8 cellular contexts compared by ENCODE assay signal in genomic region chr5:43038523-43038989, GRCh38. TPM values are rescaled to one million over a fixed set of nuclear protein-coding genes. Genes with fewer than 3 reads are reported as not detected.
DNase-seq lines count a peak whose midpoint lies in the region; ATAC-seq, FAIRE-seq and TF ChIP-seq lines count a peak whose summit lies in the region.

No MANE protein-coding gene starts in this region.

- no peaks in the 10 kb centered on the region for H3K9me3 ChIP-seq in BLaER1 treated with 17β-estradiol and CSF1 and Interleukin-3, amounts not matched to agents 10 nM and 100 nM (replicated peaks in 1 of 11)
- H3K9me3 ChIP-seq in OCI-LY1 (ENCODE audit: low read length): no peaks in the 10 kb centered on the region
- no peaks in the 10 kb centered on the region; the same call in 1 of the 2 replicates for H3K9me3 ChIP-seq in K562 (replicated peaks; ENCODE audit: control insufficient read depth, insufficient read depth, low read depth, low read length)

- H3K4me1 ChIP-seq in BLaER1 treated with 17β-estradiol and CSF1 and Interleukin-3, amounts not matched to agents 10 nM and 100 nM: peaks cover 27 to 53% (median 41%) of the 10 kb centered on the region in 10 experiments
- H3K4me1 ChIP-seq in OCI-LY1 (ENCODE audit: insufficient read depth, low read length, severe bottlenecking) (peaks cover 50% of the 10 kb centered on the region), K562 (replicated peaks in 1 of 2; ENCODE audit: control insufficient read depth in 2 of 2, insufficient read depth in 2 of 2, low read length in 2 of 2) (peaks cover 3 to 38% of the 10 kb centered on the region in 2 experiments; a peak in 4 of 5 replicates)

- no peaks in the 10 kb centered on the region for H3K36me3 Mint-ChIP-seq in naive B cell

- no peak for TF ChIP-seq EP300 in K562 (IDR thresholded peaks at IDR 0.05; ENCODE audit: low read length)

- H4K20me1 ChIP-seq in BLaER1 treated with 17β-estradiol and CSF1 and Interleukin-3, amounts not matched to agents 10 nM and 100 nM: no peaks in the 10 kb centered on the region
- no peaks in the 10 kb centered on the region for H4K20me1 ChIP-seq in OCI-LY1 (ENCODE audit: insufficient read depth, low read length)
- H4K20me1 ChIP-seq in K562 (replicated peaks; ENCODE audit: control insufficient read depth, insufficient read depth, low read length): no peaks in the 10 kb centered on the region

- H3K4me3 ChIP-seq in BLaER1 treated with 17β-estradiol and CSF1 and Interleukin-3, amounts not matched to agents 10 nM and 100 nM: peak overlapping the region; percentile 64 to 74 (median 70)
- H3K4me3 ChIP-seq in OCI-LY1 (ENCODE audit: low read depth, low read length, poor library complexity, severe bottlenecking) (peak overlapping the region; percentile 68), K562 (peak overlapping the region; percentile 20)

- POLR2A ChIA-PET in K562 (lab: Yijun Ruan, JAX): interaction anchor here (0.5 to 2.5 kb wide), 9 partner anchors 26 to 374 kb away, joined by 3 to 10 read pairs (median 3); partner anchors contain the start of genes CCL28 and HMGCS1

- no peak for TF ChIP-seq CTCF in OCI-LY1 (IDR thresholded peaks at IDR 0.05; ENCODE audit: low read length)
- no peak for TF ChIP-seq CTCF in K562 (IDR thresholded peaks at IDR 0.05 in 2 of 3, conservative IDR thresholded peaks at IDR 0.05 in 1 of 3; ENCODE audit: insufficient read depth in 2 of 3, low read depth in 1 of 3, low read length in 3 of 3)

- no peaks in the 10 kb centered on the region for H3K9me1 ChIP-seq in K562 (ENCODE audit: control insufficient read depth, insufficient read depth, low read length)

- no peaks in the 10 kb centered on the region for H3K36me3 ChIP-seq in BLaER1 treated with 17β-estradiol and CSF1 and Interleukin-3, amounts not matched to agents 10 nM and 100 nM
- H3K36me3 ChIP-seq in OCI-LY1 (ENCODE audit: insufficient read depth, low read length): no peaks in the 10 kb centered on the region
- H3K36me3 ChIP-seq in K562 (ENCODE audit: control insufficient read depth, insufficient read depth, low read length): no peaks in the 10 kb centered on the region

- DNase-seq in K562 (ENCODE audit: extremely low read depth in 1 of 4, low spot score in 3 of 4) (peak in 1 of 4 experiments; percentile 58), naive B cell (peak; percentile 54), NCI-H1105 treated with DMSO at 0.1 percent for 48 hours (lab: John Stamatoyannopoulos, UW) (no peak), globus pallidus (ENCODE audit: low spot score) (no peak), foreskin melanocyte (no peak), SKM-1 treated with dmso at 0.1 percent for 144 hours (lab: John Stamatoyannopoulos, UW; ENCODE audit: unreplicated experiment) (no peak)

- no peak for TF ChIP-seq RAD21 in K562 (CRISPR knock-in tag; conservative IDR thresholded peaks at IDR 0.05 in 1 of 2, IDR thresholded peaks at IDR 0.05 in 1 of 2)

- H3K27ac ChIP-seq in BLaER1 treated with 17β-estradiol and CSF1 and Interleukin-3, amounts not matched to agents 10 nM and 100 nM: peak overlapping the region in 9 of 11 experiments; percentile 53 to 95 (median 64); a peak in 19 of 22 replicates
- H3K27ac ChIP-seq in OCI-LY1 (ENCODE audit: low read depth, low read length, poor library complexity, severe bottlenecking): no peak overlapping the region
- H3K27ac ChIP-seq in K562 (ENCODE audit: extremely low read depth, low read depth, low read length): peak overlapping the region; percentile 39; the same call in 2 of the 3 replicates

- H3K27ac Mint-ChIP-seq in naive B cell: peak overlapping the region; percentile 54 to 100 (median 90)

- H3K27me3 ChIP-seq in BLaER1 treated with 17β-estradiol and CSF1 and Interleukin-3, amounts not matched to agents 10 nM and 100 nM: no peaks in the 10 kb centered on the region
- H3K27me3 ChIP-seq in OCI-LY1 (ENCODE audit: insufficient read depth, low read length) (no peaks in the 10 kb centered on the region), K562 (ENCODE audit: control insufficient read depth in 2 of 2, insufficient read depth in 2 of 2, low read length in 2 of 2) (no peaks in the 10 kb centered on the region)

- H3K4me3 Mint-ChIP-seq in naive B cell: peak overlapping the region; percentile 80 to 99 (median 92)

- H2AFZ ChIP-seq in OCI-LY1 (ENCODE audit: low read length) (no peak overlapping the region), K562 (ENCODE audit: low read depth, low read length) (peak overlapping the region; percentile 51)

- H3F3A ChIP-seq in OCI-LY1 (ENCODE audit: insufficient read depth, low read length): peaks cover 5% of the 10 kb centered on the region

- H3K4me1 Mint-ChIP-seq in naive B cell: peaks cover 31 to 66% (median 54%) of the 10 kb centered on the region in 3 donors

- ATAC-seq in K562 (no peak), naive B cell (ENCODE audit: low read depth in 2 of 2) (no peak)

- H3K4me2 ChIP-seq in BLaER1 treated with 17β-estradiol and CSF1 and Interleukin-3, amounts not matched to agents 10 nM and 100 nM: peak overlapping the region; percentile 95 to 98 (median 96)
- H3K4me2 ChIP-seq in OCI-LY1 (ENCODE audit: low read length) (peak overlapping the region; percentile 61), K562 (ENCODE audit: insufficient read depth, low read length) (peak overlapping the region; percentile 71)

- H3K9me2 ChIP-seq in OCI-LY1 (ENCODE audit: low read depth, low read length): no peaks in the 10 kb centered on the region

- CTCF ChIA-PET in K562 (lab: Yijun Ruan, JAX; ENCODE audit: low intra/inter-chr PET ratio): interaction anchor here (1.0 to 3.1 kb wide), 6 partner anchors 30 to 351 kb away, joined by 3 to 20 read pairs (median 5); no protein-coding TSS in a partner anchor

- no peaks in the 10 kb centered on the region for H3K79me2 ChIP-seq in OCI-LY1 (ENCODE audit: insufficient read depth, low read length)
- peaks cover 81% of the 10 kb centered on the region for H3K79me2 ChIP-seq in K562 (ENCODE audit: control insufficient read depth, insufficient read depth, low read length)

- peak overlapping the region; percentile 57 to 93 (median 69) for H3K9ac ChIP-seq in BLaER1 treated with 17β-estradiol and CSF1 and Interleukin-3, amounts not matched to agents 10 nM and 100 nM
- H3K9ac ChIP-seq in OCI-LY1 (ENCODE audit: low read length) (no peak overlapping the region), K562 (ENCODE audit: insufficient read depth in 1 of 2, low read depth in 2 of 2, low read length in 2 of 2) (peak overlapping the region; percentile 78 to 88)

- H3K9me3 Mint-ChIP-seq in naive B cell: no peaks in the 10 kb centered on the region

- no peak for FAIRE-seq in K562 (lab: Jason Lieb, UNC)

- BruUV-seq in K562 (replicated peaks; lab: Mats Ljungman, UMichigan): no TSS peak

- WGBS in K562 (ENCODE audit: insufficient coverage, low coverage, missing lambda C conversion rate): 40% methylated on average over 16 of the region's 16 CpGs

- intact Hi-C loops in K562 (cut with micrococcal nuclease): no loop called here

- in situ Hi-C loops in K562 (cut with MboI): no loop called here

- TF ChIP-seq POLR2A in K562 (conservative IDR thresholded peaks at IDR 0.05): no peak

- H3K27me3 Mint-ChIP-seq in naive B cell: no peaks in the 10 kb centered on the region

TF ChIP-seq in K562, 482 proteins besides CTCF, POLR2A, EP300 and RAD21 (continues in another document):
- TF ChIP-seq GTF3C2 (IDR thresholded peaks at IDR 0.05; ENCODE audit: borderline replicate concordance, extremely low read depth, insufficient read length) (no peak), POLR2AphosphoS5 (IDR thresholded peaks at IDR 0.05; ENCODE audit: control insufficient read depth, insufficient read depth, low read depth, low read length) (no peak), ZNF644 (tag; IDR thresholded peaks at IDR 0.05; ENCODE audit: low read depth) (0 out of 2 replicates have a peak, but pooled peaks have one; percentile 16), STAT5A (IDR thresholded peaks at IDR 0.05; ENCODE audit: borderline replicate concordance, low read length) (no peak), THRAP3 (IDR thresholded peaks at IDR 0.05; ENCODE audit: borderline replicate concordance) (0 out of 2 replicates have a peak, but pooled peaks have one; percentile 69)

RNA-seq across cellular contexts. Expression of gene ANXA2R, which starts 1.6 kb away (rescaled TPM):
- total RNA-seq in K562 (2011; cell fraction: chromatin; rRNA removed; ENCODE audit: low replicate concordance): 22.1 and 27.2 TPM in 2 replicates
- 17.0 and 20.7 TPM in 2 replicates for total RNA-seq in K562 (2011; cell fraction: nucleolus; rRNA removed)
- 21.3 and 21.4 TPM in 2 replicates for total RNA-seq in K562 (2011; cell fraction: nucleoplasm; rRNA removed)
- total RNA-seq in K562 (2014; rRNA removed): 3.4 and 3.5 TPM in 2 replicates
- 2.8 and 3.4 TPM in 2 replicates for total RNA-seq in K562 (2014; rRNA removed; fragmentation: Illumina TruSeq; extraction: Trizol)
- total RNA-seq in K562 (2015; rRNA removed; fragmentation: Illumina TruSeq; extraction: Trizol): 3.4 and 3.5 TPM in 2 replicates
- 3.9 and 4.3 TPM in 2 replicates for total RNA-seq in K562 (2021)
- polyA plus RNA-seq in K562 (2011; rRNA removed): 2.3 and 2.7 TPM in 2 replicates
- polyA plus RNA-seq in K562 (2011; cell fraction: cytosol; rRNA removed): 2.6 and 3.1 TPM in 2 replicates
- 6.1 and 8.3 TPM in 2 replicates for polyA plus RNA-seq in K562 (2011; cell fraction: nucleus; rRNA removed)
- 3.4 and 6.0 TPM in 2 replicates for polyA plus RNA-seq in K562 (2012)
- 2.3 and 3.4 TPM in 2 replicates for polyA plus RNA-seq in K562 (2014; fragmentation: Illumina TruSeq; extraction: Trizol)
- polyA plus RNA-seq in K562 (2014; fragmentation: Nextera tagmentation; extraction: Ambion mirVana): 1 to 10 TPM; 2.1 to 3.5 TPM
- polyA plus RNA-seq in K562 (2014; rRNA removed): 4.8 and 7.5 TPM in 2 replicates
- 5.8 and 6.1 TPM in 2 replicates for polyA minus RNA-seq in K562 (2011; rRNA and poly(A)+ RNA removed)
- 0.48 and 1.8 TPM in 2 replicates for polyA minus RNA-seq in K562 (2011; cell fraction: cytosol; rRNA and poly(A)+ RNA removed)
- polyA minus RNA-seq in K562 (2011; cell fraction: nucleus; rRNA and poly(A)+ RNA removed): 15.4 and 18.3 TPM in 2 replicates
- polyA plus RNA-seq in naive B cell (ENCODE audit: low read depth in 6 of 6): 10 to 100 TPM; 22.2 to 46.4 (median 32.5) TPM
